8 cellular contexts compared by ENCODE assay signal in genomic region chr20:16208443-16208842, GRCh38.
"Had no signal": no experiment of that assay in that cellular context is flagged by ENCODE, and none has a peak within 500 bp of the region (broad histone marks: within the 10 kb centered on the region; RNA-seq: fewer than 3 reads in every experiment).

No MANE protein-coding gene starts in this region.

- H3K36me3 ChIP-seq: HAP-1 had no signal

- DNase-seq: GOT3, H7, HFFc6, KG1 had no signal

- FAIRE-seq: HTR-8/SVneo had no signal

- H3K4me3 ChIP-seq: GM23248, HAP-1 had no signal

- ATAC-seq: HCT116 had no signal

- H3K27ac ChIP-seq: GM23248 had no signal

- H2AFZ ChIP-seq: GM23248 had no signal

- H3K9me3 ChIP-seq: HAP-1 had no signal

- H3K4me1 ChIP-seq: HAP-1 had no signal

- H3K9ac ChIP-seq: GM23248 had no signal
